In the genomic region with DNA sequence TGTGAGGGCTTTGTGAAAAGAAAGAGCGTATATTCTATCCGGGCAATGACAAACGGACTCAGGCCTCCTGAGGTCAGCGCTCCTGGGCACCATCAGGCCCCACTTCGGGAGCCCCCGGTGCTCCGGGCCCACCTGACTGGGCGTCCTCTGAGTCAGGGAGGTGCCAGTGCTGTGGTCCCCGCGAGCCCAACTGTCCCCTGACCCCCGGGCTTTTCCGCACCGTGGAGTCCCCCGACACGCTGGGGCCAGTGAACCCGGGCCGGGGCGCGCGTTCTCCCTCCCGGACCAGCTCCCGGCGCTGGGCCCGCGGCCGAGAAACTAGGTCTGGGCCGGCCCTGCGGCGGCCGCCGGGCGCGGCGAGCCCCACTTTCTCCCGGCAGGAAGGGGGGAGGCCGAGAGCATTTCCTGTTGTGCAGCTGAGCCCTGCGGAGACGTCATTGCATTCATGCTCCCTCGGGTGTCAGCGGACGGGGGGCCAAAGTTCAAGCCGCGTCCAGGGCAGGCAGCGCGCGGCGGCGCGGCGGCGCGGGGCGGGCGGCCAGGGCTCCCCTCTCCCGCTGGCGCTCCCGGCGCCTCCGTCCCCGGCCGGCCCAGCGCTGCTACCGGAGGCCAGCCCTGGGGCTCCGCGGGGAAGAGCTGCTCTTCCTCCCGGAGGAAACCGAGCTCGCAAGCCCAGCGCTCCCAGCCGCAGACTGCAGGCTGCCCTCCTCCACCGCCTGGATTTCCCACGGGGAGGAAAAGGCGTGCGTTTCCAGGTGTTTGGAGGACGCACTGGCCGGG, we compare ENCODE assay signal across 8 cellular contexts. TPM values are rescaled to one million over a fixed set of nuclear protein-coding genes. Genes with fewer than 3 reads are reported as not detected.
DNase-seq lines count a peak whose midpoint lies in the region; ATAC-seq and TF ChIP-seq lines count a peak whose summit lies in the region.

No MANE protein-coding gene starts in this region.

- no peaks in the 10 kb centered on the region for H3K9me3 Mint-ChIP-seq in GM23338
- no peaks in the 10 kb centered on the region for H3K9me3 Mint-ChIP-seq in activated CD4-positive, alpha-beta T cell treated with anti-CD3 and anti-CD28 coated beads, Interleukin-2, amount 10 ng/mL, durations not matched to agents 24 days and 14 days
- no peaks in the 10 kb centered on the region for H3K9me3 Mint-ChIP-seq in dendritic cell treated with granulocyte-macrophage colony-stimulating factor and Interleukin-4, amounts not matched to agents 40 ng/mL and 50 ng/mL, for 4 days

- H3K9me2 ChIP-seq in GM23338 (ENCODE audit: insufficient read depth), result no peaks in the 10 kb centered on the region

- peak overlapping the region; percentile 99 for H3K4me3 ChIP-seq in GM12865 (ENCODE audit: low read depth, low read length)
- H3K4me3 ChIP-seq in GM23338, result peak overlapping the region; percentile 67

- peak overlapping the region; percentile 87 for H3K4me2 ChIP-seq in GM23338

- H3K4me1 Mint-ChIP-seq in GM23338, result peaks cover 27% of the 10 kb centered on the region
- H3K4me1 Mint-ChIP-seq in activated CD4-positive, alpha-beta T cell treated with anti-CD3 and anti-CD28 coated beads, Interleukin-2, amount 10 ng/mL, durations not matched to agents 24 days and 14 days, result peaks cover 43% of the 10 kb centered on the region
- H3K4me1 Mint-ChIP-seq in dendritic cell treated with granulocyte-macrophage colony-stimulating factor and Interleukin-4, amounts not matched to agents 40 ng/mL and 50 ng/mL, for 4 days (ENCODE audit: low read depth), result no peaks in the 10 kb centered on the region

- ATAC-seq in GM23338, result peak; percentile 88
- ATAC-seq in left lobe of liver, result peak; percentile 96

- no peaks in the 10 kb centered on the region for H3F3A ChIP-seq in GM23338 (replicated peaks; ENCODE audit: low read depth)

- no peaks in the 10 kb centered on the region for H3K36me3 Mint-ChIP-seq in GM23338 (ENCODE audit: low read depth)
- peaks cover 24% of the 10 kb centered on the region for H3K36me3 Mint-ChIP-seq in activated CD4-positive, alpha-beta T cell treated with anti-CD3 and anti-CD28 coated beads, Interleukin-2, amount 10 ng/mL, durations not matched to agents 24 days and 14 days (ENCODE audit: low read depth)
- no peaks in the 10 kb centered on the region for H3K36me3 Mint-ChIP-seq in dendritic cell treated with granulocyte-macrophage colony-stimulating factor and Interleukin-4, amounts not matched to agents 40 ng/mL and 50 ng/mL, for 4 days (ENCODE audit: low read depth)

- H3K27ac Mint-ChIP-seq in GM23338, result no peak overlapping the region
- peak overlapping the region; percentile 92 for H3K27ac Mint-ChIP-seq in activated CD4-positive, alpha-beta T cell treated with anti-CD3 and anti-CD28 coated beads, Interleukin-2, amount 10 ng/mL, durations not matched to agents 24 days and 14 days
- H3K27ac Mint-ChIP-seq in dendritic cell treated with granulocyte-macrophage colony-stimulating factor and Interleukin-4, amounts not matched to agents 40 ng/mL and 50 ng/mL, for 4 days, result peak overlapping the region; percentile 27

- peaks cover 31% of the 10 kb centered on the region for H3K4me1 ChIP-seq in GM23338 (ENCODE audit: insufficient read depth)

- H3K4me3 Mint-ChIP-seq in GM23338, result peak overlapping the region; percentile 82
- peak overlapping the region; percentile 95 for H3K4me3 Mint-ChIP-seq in activated CD4-positive, alpha-beta T cell treated with anti-CD3 and anti-CD28 coated beads, Interleukin-2, amount 10 ng/mL, durations not matched to agents 24 days and 14 days
- peak overlapping the region; percentile 79 for H3K4me3 Mint-ChIP-seq in dendritic cell treated with granulocyte-macrophage colony-stimulating factor and Interleukin-4, amounts not matched to agents 40 ng/mL and 50 ng/mL, for 4 days

- no peaks in the 10 kb centered on the region for H3K36me3 ChIP-seq in GM23338 (ENCODE audit: insufficient read depth)

- no peak for TF ChIP-seq CTCF in GM12865 (IDR thresholded peaks at IDR 0.05; ENCODE audit: insufficient read depth, low read depth, low read length, missing control alignments)
- TF ChIP-seq CTCF in GM23338 (conservative IDR thresholded peaks at IDR 0.05; ENCODE audit: low read depth in 2 of 2), result no peak

- DNase-seq in GM12865 (ENCODE audit: low read depth), result peak; percentile 92
- DNase-seq in GM23338 (ENCODE audit: low spot score), result peak; percentile 81
- DNase-seq in Kasumi-1 (lab: John Stamatoyannopoulos, UW), result peak; percentile 29 to 35
- DNase-seq in activated CD4-positive, alpha-beta T cell treated with anti-CD3 and anti-CD28 coated beads, Interleukin-2, amount 10 ng/mL, durations not matched to agents 24 days and 14 days, result peak; percentile 94
- peak; percentile 94 for DNase-seq in left lobe of liver (ENCODE audit: low spot score)
- peak; percentile 71 for DNase-seq in stimulated activated CD4-positive, alpha-beta T cell treated with anti-CD3 and anti-CD28 coated beads, Interleukin-4, amount 100 ng/mL, for 24 hours
- no peak for DNase-seq in NCI-H1930 (lab: John Stamatoyannopoulos, UW)

- peak overlapping the region; percentile 16; the same call in 1 of the 2 replicates for H3K27ac ChIP-seq in GM23338 (ENCODE audit: low read depth)

- peaks cover 20% of the 10 kb centered on the region; the same call in 1 of the 2 replicates for H3K27me3 ChIP-seq in GM23338 (ENCODE audit: insufficient read depth)

- intact Hi-C loops in activated CD4-positive, alpha-beta T cell treated with anti-CD3 and anti-CD28 coated beads, Interleukin-2, amount 10 ng/mL, durations not matched to agents 24 days and 14 days (cut with micrococcal nuclease), result loop anchor here (1.0 kb wide), 4 partner anchors 9 to 39 kb away; no protein-coding TSS in a partner anchor
- intact Hi-C loops in dendritic cell treated with granulocyte-macrophage colony-stimulating factor and Interleukin-4, amounts not matched to agents 40 ng/mL and 50 ng/mL, for 4 days (cut with micrococcal nuclease), result no loop called here

- H2AFZ ChIP-seq in GM23338, result no peak overlapping the region

- peaks cover 1% of the 10 kb centered on the region for H3K27me3 Mint-ChIP-seq in GM23338 (ENCODE audit: insufficient read depth, low read depth, poor library complexity)
- no peaks in the 10 kb centered on the region for H3K27me3 Mint-ChIP-seq in activated CD4-positive, alpha-beta T cell treated with anti-CD3 and anti-CD28 coated beads, Interleukin-2, amount 10 ng/mL, durations not matched to agents 24 days and 14 days
- peaks cover 22% of the 10 kb centered on the region for H3K27me3 Mint-ChIP-seq in dendritic cell treated with granulocyte-macrophage colony-stimulating factor and Interleukin-4, amounts not matched to agents 40 ng/mL and 50 ng/mL, for 4 days

- peaks cover 5% of the 10 kb centered on the region; the same call in 1 of the 2 replicates for H3K79me2 ChIP-seq in GM23338 (replicated peaks; ENCODE audit: insufficient read depth)

- H4K20me1 ChIP-seq in GM23338 (replicated peaks; ENCODE audit: insufficient read depth), result 0 out of 2 replicates have a peak, but pooled peaks cover 8% of the 10 kb centered on the region

TF ChIP-seq in GM23338, 12 proteins besides CTCF, POLR2A, EP300 and RAD21 (continues in another document):
- TF ChIP-seq EZH2phosphoT487 (IDR thresholded peaks at IDR 0.05; ENCODE audit: unreplicated experiment) (no peak), POLR2AphosphoS5 (IDR thresholded peaks at IDR 0.05; ENCODE audit: low read depth) (no peak), ZNF331 (CRISPR knock-in tag; IDR thresholded peaks at IDR 0.05; ENCODE audit: low read depth) (no peak)

RNA-seq across cellular contexts. Expression of a gene that starts 18.3 kb away (rescaled TPM):
- 6.6 and 7.4 TPM in 2 replicates for total RNA-seq in GM23338 (2014; rRNA removed; shearing (Covaris generic))
- polyA plus RNA-seq in GM23338 (2016; fragmentation: Nextera tagmentation; extraction: Ambion mirVana), result 1.5 and 1.6 TPM in 2 replicates
- 27.1 and 28.0 TPM in 2 replicates for total RNA-seq in activated CD4-positive, alpha-beta T cell treated with anti-CD3 and anti-CD28 coated beads, Interleukin-2, amount 10 ng/mL, durations not matched to agents 24 days and 14 days
- 3.0 TPM for total RNA-seq in left lobe of liver

Comparison
In these comparisons a context has a peak if more than half of its experiments do, and no peak if none do; other contexts are left out.
1. DNase-seq: peak in GM12865 (single experiment), GM23338 (single experiment), Kasumi-1 (2 of 2), activated CD4-positive, alpha-beta T cell treated with anti-CD3 and anti-CD28 coated beads, Interleukin-2, amount 10 ng/mL, durations not matched to agents 24 days and 14 days (single experiment), left lobe of liver (single experiment) and stimulated activated CD4-positive, alpha-beta T cell treated with anti-CD3 and anti-CD28 coated beads, Interleukin-4, amount 100 ng/mL, for 24 hours (single experiment); none in NCI-H1930 (0 of 2).
2. Peak in every context shown above with its lines, with median percentiles within 50 percentile points of each other: H3K4me3 Mint-ChIP-seq.